In the genomic region with DNA sequence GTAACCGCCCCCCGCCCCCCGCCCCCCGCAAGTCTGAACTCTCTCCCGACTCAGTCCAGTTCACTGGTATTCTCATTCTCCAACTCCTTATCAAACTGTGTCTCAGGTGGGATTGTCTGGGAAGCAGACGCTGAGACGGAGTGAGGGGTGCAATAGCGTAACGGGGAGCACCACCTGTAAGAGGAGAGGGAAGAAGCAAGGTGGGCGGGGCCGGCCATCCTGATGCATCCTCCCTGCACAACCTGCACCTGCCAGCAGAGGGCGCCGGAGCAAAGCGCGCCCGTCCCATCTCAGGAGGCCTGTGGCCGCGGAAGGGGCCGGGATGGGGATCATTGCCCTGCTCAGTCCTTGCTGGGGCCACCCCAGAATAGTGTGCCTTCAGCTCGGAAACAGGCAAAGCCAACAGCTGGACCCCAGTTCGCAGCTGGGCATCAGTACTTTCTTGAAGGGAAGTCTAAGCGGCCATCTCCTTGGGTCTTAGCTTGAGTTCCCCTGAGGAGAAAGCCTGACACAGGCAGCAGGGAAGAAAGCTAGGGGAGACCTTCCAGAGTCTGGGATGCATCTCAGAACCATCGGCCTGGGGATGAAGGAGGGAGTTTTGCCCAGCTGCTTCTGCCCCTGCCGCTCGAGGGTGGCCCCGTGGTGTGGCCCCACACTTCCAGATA, we compare ENCODE assay signal across 8 cellular contexts.
A peak's percentile ranks its signal among the peaks of the same experiment; 100 is the strongest.
DNase-seq lines count a peak whose midpoint lies in the region; ATAC-seq, FAIRE-seq and TF ChIP-seq lines count a peak whose summit lies in the region.

No MANE protein-coding gene starts in this region.

- TF ChIP-seq CTCF in HEK293 (tag by site-specific recombination; IDR thresholded peaks at IDR 0.05) (peak; percentile 89), endothelial cell of umbilical vein (IDR thresholded peaks at IDR 0.05; ENCODE audit: extremely low read depth in 1 of 2, insufficient read depth in 1 of 2, low read depth in 1 of 2, low read length in 2 of 2) (peak; percentile 97), nephron (IDR thresholded peaks at IDR 0.05; ENCODE audit: unreplicated experiment in 3 of 3) (peak; percentile 82 to 83 (median 82)), tibial nerve (IDR thresholded peaks at IDR 0.05) (peak; percentile 64 to 89 (median 75))
- peak; percentile 95 for TF ChIP-seq CTCF in activated CD8-positive, alpha-beta T cell treated with anti-CD3 and anti-CD28 coated beads for 36 hours (IDR thresholded peaks at IDR 0.05)

- H2AFZ ChIP-seq in endothelial cell of umbilical vein (ENCODE audit: low read depth, low read length), result no peak overlapping the region

- intact Hi-C loops in activated CD8-positive, alpha-beta T cell treated with anti-CD3 and anti-CD28 coated beads for 36 hours (cut with micrococcal nuclease), result loop anchor here (10.0 kb wide), 1 partner anchor 262 kb away; no protein-coding TSS in a partner anchor
- intact Hi-C loops in endothelial cell of umbilical vein (cut with micrococcal nuclease), result no loop called here

- BruUV-seq in endothelial cell of umbilical vein (replicated peaks; lab: Mats Ljungman, UMichigan), result no TSS peak

- CTCF ChIA-PET in HEK293 (lab: Yijun Ruan, JAX) (interaction anchor here (0.6 to 9.1 kb wide), 34 partner anchors 8 to 715 kb away, joined by 3 to 172 read pairs (median 4); no protein-coding TSS in a partner anchor), endothelial cell of umbilical vein (lab: Charles Lee) (interaction anchor here (0.6 to 13.7 kb wide), 8 partner anchors 8 to 395 kb away, joined by 3 to 251 read pairs (median 4); no protein-coding TSS in a partner anchor)
- CTCF ChIA-PET in activated CD8-positive, alpha-beta T cell treated with anti-CD3 and anti-CD28 coated beads for 36 hours (lab: Charles Lee), result interaction anchor here (0.7 to 4.7 kb wide), 15 partner anchors 10 to 387 kb away, joined by 3 to 33 read pairs (median 4); no protein-coding TSS in a partner anchor

- peaks cover 8% of the 10 kb centered on the region; the same call in 1 of the 2 replicates for H3K4me1 ChIP-seq in HEK293 (ENCODE audit: control insufficient read depth, insufficient read depth, low read length)
- peaks cover 4% of the 10 kb centered on the region for H3K4me1 ChIP-seq in endothelial cell of umbilical vein (ENCODE audit: control insufficient read depth, extremely low read depth, insufficient read depth, low read length)
- H3K4me1 ChIP-seq in tibial nerve, result peaks cover 0 to 10% (median 0%) of the 10 kb centered on the region in 4 donors

- no peak overlapping the region for H3K4me2 ChIP-seq in endothelial cell of umbilical vein (ENCODE audit: insufficient read depth, low read length)

- TF ChIP-seq POLR2A in endothelial cell of umbilical vein (IDR thresholded peaks at IDR 0.05; ENCODE audit: low read depth, low read length) (no peak), tibial nerve (IDR thresholded peaks at IDR 0.05) (no peak)

- no peaks in the 10 kb centered on the region for H3K79me2 ChIP-seq in endothelial cell of umbilical vein (ENCODE audit: control insufficient read depth, insufficient read depth, low read length)

- no peak overlapping the region for H3K9ac ChIP-seq in endothelial cell of umbilical vein (replicated peaks; ENCODE audit: extremely low read depth, insufficient read depth, low read length)

- H3K36me3 ChIP-seq in HEK293 (ENCODE audit: control insufficient read depth in 2 of 2, insufficient read depth in 1 of 2, low read length in 2 of 2) (no peaks in the 10 kb centered on the region), endothelial cell of umbilical vein (ENCODE audit: control insufficient read depth in 2 of 2, extremely low read depth in 1 of 2, insufficient read depth in 2 of 2, low read length in 2 of 2) (no peaks in the 10 kb centered on the region), tibial nerve (no peaks in the 10 kb centered on the region)

- TF ChIP-seq EP300 in tibial nerve (IDR thresholded peaks at IDR 0.05), result no peak

- H3K9me3 Mint-ChIP-seq in activated CD8-positive, alpha-beta T cell treated with anti-CD3 and anti-CD28 coated beads for 36 hours, result no peaks in the 10 kb centered on the region
- no peaks in the 10 kb centered on the region for H3K9me3 Mint-ChIP-seq in nephron

- DNase-seq in Daoy (ENCODE audit: low read depth) (peak; percentile 79), NCI-H460 (ENCODE audit: extremely low read depth, low read depth) (peak; percentile 69), endothelial cell of umbilical vein (ENCODE audit: low read depth, low spot score) (peak; percentile 33), tibial nerve (ENCODE audit: low spot score in 2 of 2) (peak; percentile 44 to 45)
- DNase-seq in activated CD8-positive, alpha-beta T cell treated with anti-CD3 and anti-CD28 coated beads for 36 hours, result peak; percentile 85

- WGBS in tibial nerve, 2 donors, result 37 to 42% methylated on average over 26 of the region's 26 CpGs

- dilution Hi-C loops in endothelial cell of umbilical vein (cut with MboI; ENCODE audit: extremely low pct_ligation_motif_present, low sequenced_read_pairs), result no loop called here

- no peaks in the 10 kb centered on the region for H4K20me1 ChIP-seq in endothelial cell of umbilical vein (replicated peaks; ENCODE audit: control insufficient read depth, extremely low read depth, insufficient read depth, low read length)

- peaks cover 17% of the 10 kb centered on the region for H3K27me3 Mint-ChIP-seq in activated CD8-positive, alpha-beta T cell treated with anti-CD3 and anti-CD28 coated beads for 36 hours
- peaks cover 68% of the 10 kb centered on the region for H3K27me3 Mint-ChIP-seq in nephron (ENCODE audit: low read depth)

- peak; percentile 57 for FAIRE-seq in endothelial cell of umbilical vein (lab: Jason Lieb, UNC)

- no peaks in the 10 kb centered on the region for H3K4me1 Mint-ChIP-seq in activated CD8-positive, alpha-beta T cell treated with anti-CD3 and anti-CD28 coated beads for 36 hours (ENCODE audit: low read depth)
- peaks cover 7% of the 10 kb centered on the region for H3K4me1 Mint-ChIP-seq in nephron

- H3K9me3 ChIP-seq in HEK293 (ENCODE audit: control insufficient read depth, insufficient read depth, low read depth, low read length), result no peaks in the 10 kb centered on the region
- no peaks in the 10 kb centered on the region for H3K9me3 ChIP-seq in endothelial cell of umbilical vein (replicated peaks; ENCODE audit: control insufficient read depth, insufficient read depth, low read length)
- no peaks in the 10 kb centered on the region for H3K9me3 ChIP-seq in tibial nerve

- ATAC-seq in activated CD8-positive, alpha-beta T cell treated with anti-CD3 and anti-CD28 coated beads for 36 hours, result peak; percentile 71
- no peak for ATAC-seq in HG02981 (IDR thresholded peaks at IDR 0.05; ENCODE audit: unreplicated experiment)

- H3K4me3 ChIP-seq in HEK293 (ENCODE audit: low read depth, low read length) (no peak overlapping the region), endothelial cell of umbilical vein (replicated peaks in 1 of 3; ENCODE audit: insufficient read depth in 1 of 3, low read depth in 1 of 3, low read length in 3 of 3) (no peak overlapping the region), tibial nerve (no peak overlapping the region)

- POLR2A ChIA-PET in HEK293 (lab: Yijun Ruan, JAX), result interaction anchor here (0.6 kb wide), 1 partner anchor 1316 kb away, joined by 3 read pairs; no protein-coding TSS in a partner anchor
- POLR2A ChIA-PET in activated CD8-positive, alpha-beta T cell treated with anti-CD3 and anti-CD28 coated beads for 36 hours (lab: Charles Lee), result no interaction called here
- POLR2A ChIA-PET in endothelial cell of umbilical vein (lab: Charles Lee), result no interaction called here

- no peak overlapping the region for H3K27ac Mint-ChIP-seq in activated CD8-positive, alpha-beta T cell treated with anti-CD3 and anti-CD28 coated beads for 36 hours
- no peak overlapping the region for H3K27ac Mint-ChIP-seq in nephron

- H3K36me3 Mint-ChIP-seq in activated CD8-positive, alpha-beta T cell treated with anti-CD3 and anti-CD28 coated beads for 36 hours (ENCODE audit: low read depth), result no peaks in the 10 kb centered on the region
- H3K36me3 Mint-ChIP-seq in nephron (ENCODE audit: low read depth), result no peaks in the 10 kb centered on the region

- H3K4me3 Mint-ChIP-seq in activated CD8-positive, alpha-beta T cell treated with anti-CD3 and anti-CD28 coated beads for 36 hours, result no peak overlapping the region
- no peak overlapping the region for H3K4me3 Mint-ChIP-seq in nephron

- H3K27me3 ChIP-seq in endothelial cell of umbilical vein (ENCODE audit: control insufficient read depth in 2 of 2, insufficient read depth in 2 of 2, low read length in 2 of 2), result peaks cover 9 to 10% of the 10 kb centered on the region in 2 experiments
- H3K27me3 ChIP-seq in tibial nerve, result peaks cover 0 to 31% of the 10 kb centered on the region in 2 donors

- no peaks in the 10 kb centered on the region for H3K9me1 ChIP-seq in endothelial cell of umbilical vein (replicated peaks; ENCODE audit: control insufficient read depth, extremely low read depth, insufficient read depth, low read length)

- H3K27ac ChIP-seq in HEK293 (ENCODE audit: extremely low read depth, low read depth, low read length), result no peak overlapping the region
- H3K27ac ChIP-seq in endothelial cell of umbilical vein (ENCODE audit: insufficient read depth, low read depth, low read length), result no peak overlapping the region
- no peak overlapping the region for H3K27ac ChIP-seq in tibial nerve

TF ChIP-seq in HEK293, 187 proteins besides CTCF, POLR2A, EP300 and RAD21 (continues in another document):
- TF ChIP-seq GLIS2 (tag by site-specific recombination; IDR thresholded peaks at IDR 0.05), result peak; percentile 19; the same call in 1 of the 2 replicates

TF ChIP-seq in endothelial cell of umbilical vein, 7 proteins besides CTCF, POLR2A, EP300 and RAD21:
- TF ChIP-seq POLR2AphosphoS5 (IDR thresholded peaks at IDR 0.05; ENCODE audit: insufficient read depth, low read depth, low read length), result no peak
- no peak for TF ChIP-seq MYC (IDR thresholded peaks at IDR 0.05; ENCODE audit: low read depth, low read length)
- TF ChIP-seq FOS (IDR thresholded peaks at IDR 0.05; ENCODE audit: borderline replicate concordance, insufficient read depth, low read length), result no peak
- TF ChIP-seq JUN (IDR thresholded peaks at IDR 0.05; ENCODE audit: borderline replicate concordance, insufficient read depth, insufficient read length, low read depth), result no peak
- TF ChIP-seq, protein P1, sequence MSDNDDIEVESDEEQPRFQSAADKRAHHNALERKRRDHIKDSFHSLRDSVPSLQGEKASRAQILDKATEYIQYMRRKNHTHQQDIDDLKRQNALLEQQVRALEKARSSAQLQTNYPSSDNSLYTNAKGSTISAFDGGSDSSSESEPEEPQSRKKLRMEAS (IDR thresholded peaks at IDR 0.05; ENCODE audit: insufficient read depth, insufficient read length), result no peak
- no peak for TF ChIP-seq EZH2 (IDR thresholded peaks at IDR 0.05; ENCODE audit: borderline replicate concordance, low read depth, low read length, severe bottlenecking)

Comparison
In these comparisons a context has a peak if more than half of its experiments do, and no peak if none do; other contexts are left out.
1. DNase-seq: peak in every context shown above with its lines; median percentile 85 in activated CD8-positive, alpha-beta T cell treated with anti-CD3 and anti-CD28 coated beads for 36 hours; 79 in Daoy; 69 in NCI-H460; 44 in tibial nerve; 33 in endothelial cell of umbilical vein.